In genomic region chr16:85970016-85970711, GRCh38 we compare ENCODE assay signal across 17 cellular contexts.
DNase-seq lines count a peak whose midpoint lies in the region; ATAC-seq and TF ChIP-seq lines count a peak whose summit lies in the region.
"Had no signal": no experiment of that assay in that cellular context is flagged by ENCODE, and none has a peak within 500 bp of the region (broad histone marks: within the 10 kb centered on the region; RNA-seq: fewer than 3 reads in every experiment).

No MANE protein-coding gene starts in this region.

- H3K36me3 ChIP-seq in lower lobe of right lung (no peaks in the 10 kb centered on the region), thyroid gland (no peaks in the 10 kb centered on the region)

- H3K4me1 Mint-ChIP-seq in activated CD4-positive, alpha-beta T cell treated with anti-CD3 and anti-CD28 coated beads for 36 hours, result peaks cover 46% of the 10 kb centered on the region
- H3K4me1 Mint-ChIP-seq in activated naive CD8-positive, alpha-beta T cell (ENCODE audit: low read depth), result peaks cover 28% of the 10 kb centered on the region
- H3K4me1 Mint-ChIP-seq in stimulated activated naive B cell treated with anti-CD40 and anti-IgM and Interleukin-4, amounts not matched to agents 10 μg/mL and 1 μg/mL and 100 μg/mL, for 72 hours, result peaks cover 54 to 66% of the 10 kb centered on the region in 2 donors

- H3K9me3 Mint-ChIP-seq in activated CD4-positive, alpha-beta T cell treated with anti-CD3 and anti-CD28 coated beads for 36 hours (ENCODE audit: low read depth), result no peaks in the 10 kb centered on the region
- no peaks in the 10 kb centered on the region for H3K9me3 Mint-ChIP-seq in activated naive CD8-positive, alpha-beta T cell (ENCODE audit: low read depth)
- peaks cover 3% of the 10 kb centered on the region in 2 donors for H3K9me3 Mint-ChIP-seq in stimulated activated naive B cell treated with anti-CD40 and anti-IgM and Interleukin-4, amounts not matched to agents 10 μg/mL and 1 μg/mL and 100 μg/mL, for 72 hours
- H3K9me3 Mint-ChIP-seq: CD8-positive, alpha-beta T cell had no signal

- H3K27me3 Mint-ChIP-seq in activated CD4-positive, alpha-beta T cell treated with anti-CD3 and anti-CD28 coated beads for 36 hours, result no peaks in the 10 kb centered on the region
- no peaks in the 10 kb centered on the region for H3K27me3 Mint-ChIP-seq in activated naive CD8-positive, alpha-beta T cell
- no peaks in the 10 kb centered on the region for H3K27me3 Mint-ChIP-seq in stimulated activated naive B cell treated with anti-CD40 and anti-IgM and Interleukin-4, amounts not matched to agents 10 μg/mL and 1 μg/mL and 100 μg/mL, for 72 hours

- peaks cover 6% of the 10 kb centered on the region for H3K4me1 ChIP-seq in lower lobe of right lung
- peaks cover 0 to 9% of the 10 kb centered on the region in 2 donors for H3K4me1 ChIP-seq in thyroid gland

- intact Hi-C loops in activated CD4-positive, alpha-beta T cell treated with anti-CD3 and anti-CD28 coated beads for 36 hours (cut with DNase I, micrococcal nuclease), result no loop called here
- intact Hi-C loops in lower lobe of right lung (cut with DNase I), result no loop called here
- intact Hi-C loops in thyroid gland (cut with DNase I), result no loop called here

- no peak overlapping the region for H3K27ac ChIP-seq in lower lobe of right lung
- H3K27ac ChIP-seq in thyroid gland, result no peak overlapping the region
- H3K27ac ChIP-seq: 22Rv1 had no signal

- no peak for ATAC-seq in activated CD4-positive, alpha-beta T cell treated with anti-CD3 and anti-CD28 coated beads for 36 hours
- ATAC-seq in lower lobe of right lung (no peak), HG03139 (IDR thresholded peaks at IDR 0.05; ENCODE audit: unreplicated experiment) (no peak), GM19455 (IDR thresholded peaks at IDR 0.05; ENCODE audit: unreplicated experiment) (no peak)
- no peak for ATAC-seq in stimulated activated naive B cell treated with anti-CD40 and anti-IgM and Interleukin-4, amounts not matched to agents 10 μg/mL and 1 μg/mL and 100 μg/mL, for 72 hours (replicated peaks)
- ATAC-seq: CD8-positive, alpha-beta T cell; HepG2 had no signal

- DNase-seq in activated CD4-positive, alpha-beta T cell treated with anti-CD3 and anti-CD28 coated beads for 36 hours, result no peak
- no peak for DNase-seq in activated CD4-positive, alpha-beta T cell treated with anti-CD3 and anti-CD28 coated beads, Interleukin-2, amount 50 U/mL, for 1 hour
- DNase-seq in lower lobe of right lung (peak; percentile 19), thyroid gland (no peak)
- no peak for DNase-seq in stimulated activated naive B cell treated with anti-CD40 and anti-IgM and Interleukin-4, amounts not matched to agents 10 μg/mL and 1 μg/mL and 100 μg/mL, for 72 hours
- DNase-seq: CD8-positive, alpha-beta T cell; DMS 273 treated with DMSO at 0.1 percent for 48 hours; KG1; NCI-H1436; NCI-H2029 treated with DMSO at 0.1 percent for 48 hours; NCI-H510A; NCI-H774 had no signal

- no peak for TF ChIP-seq POLR2A in thyroid gland (IDR thresholded peaks at IDR 0.05)

- H3K27ac Mint-ChIP-seq in activated CD4-positive, alpha-beta T cell treated with anti-CD3 and anti-CD28 coated beads for 36 hours, result peak overlapping the region; percentile 26
- H3K27ac Mint-ChIP-seq in activated naive CD8-positive, alpha-beta T cell, result peak overlapping the region; percentile 50
- peak overlapping the region; percentile 68 for H3K27ac Mint-ChIP-seq in stimulated activated naive B cell treated with anti-CD40 and anti-IgM and Interleukin-4, amounts not matched to agents 10 μg/mL and 1 μg/mL and 100 μg/mL, for 72 hours
- H3K27ac Mint-ChIP-seq: CD8-positive, alpha-beta T cell had no signal

- no peak for TF ChIP-seq CTCF in lower lobe of right lung (IDR thresholded peaks at IDR 0.05)
- no peak for TF ChIP-seq CTCF in thyroid gland (IDR thresholded peaks at IDR 0.05)

- H3K36me3 Mint-ChIP-seq in activated CD4-positive, alpha-beta T cell treated with anti-CD3 and anti-CD28 coated beads for 36 hours (ENCODE audit: low read depth), result peaks cover 2% of the 10 kb centered on the region
- H3K36me3 Mint-ChIP-seq in activated naive CD8-positive, alpha-beta T cell, result no peaks in the 10 kb centered on the region
- no peaks in the 10 kb centered on the region for H3K36me3 Mint-ChIP-seq in stimulated activated naive B cell treated with anti-CD40 and anti-IgM and Interleukin-4, amounts not matched to agents 10 μg/mL and 1 μg/mL and 100 μg/mL, for 72 hours
- H3K36me3 Mint-ChIP-seq: CD8-positive, alpha-beta T cell had no signal

- CTCF ChIA-PET in activated CD4-positive, alpha-beta T cell treated with anti-CD3 and anti-CD28 coated beads for 36 hours (lab: Charles Lee), result interaction anchor here (0.6 to 1.7 kb wide), 3 partner anchors 7 to 149 kb away, joined by 3 to 7 read pairs (median 3); no protein-coding TSS in a partner anchor

- no peaks in the 10 kb centered on the region for H3K27me3 ChIP-seq in lower lobe of right lung (ENCODE audit: low read depth)
- no peaks in the 10 kb centered on the region for H3K27me3 ChIP-seq in thyroid gland

- 81 to 85% methylated on average over 14 of the region's 14 CpGs for WGBS in thyroid gland, 2 donors

- H3K4me3 ChIP-seq in lower lobe of right lung (no peak overlapping the region), thyroid gland (replicated peaks in 1 of 3) (no peak overlapping the region)

- POLR2A ChIA-PET in activated CD4-positive, alpha-beta T cell treated with anti-CD3 and anti-CD28 coated beads for 36 hours (lab: Charles Lee), result interaction anchor here (0.6 kb wide), 1 partner anchor 22 kb away, joined by 3 read pairs; no protein-coding TSS in a partner anchor

- no peaks in the 10 kb centered on the region for H3K9me3 ChIP-seq in lower lobe of right lung
- H3K9me3 ChIP-seq in thyroid gland, result no peaks in the 10 kb centered on the region

- H3K4me3 Mint-ChIP-seq in activated CD4-positive, alpha-beta T cell treated with anti-CD3 and anti-CD28 coated beads for 36 hours, result no peak overlapping the region
- no peak overlapping the region for H3K4me3 Mint-ChIP-seq in activated naive CD8-positive, alpha-beta T cell
- peak overlapping the region in 1 of 2 donors; percentile 1 for H3K4me3 Mint-ChIP-seq in stimulated activated naive B cell treated with anti-CD40 and anti-IgM and Interleukin-4, amounts not matched to agents 10 μg/mL and 1 μg/mL and 100 μg/mL, for 72 hours
- H3K4me3 Mint-ChIP-seq: CD8-positive, alpha-beta T cell had no signal
